Comparison of ENCODE assay signal across 23 cellular contexts in genomic region chr14:55547650-55548315, GRCh38. TPM values are rescaled to one million over a fixed set of nuclear protein-coding genes. Genes with fewer than 3 reads are reported as not detected.
DNase-seq lines count a peak whose midpoint lies in the region; ATAC-seq lines count a peak whose summit lies in the region.
"Had no signal": no experiment of that assay in that cellular context is flagged by ENCODE, and none has a peak within 500 bp of the region (broad histone marks: within the 10 kb centered on the region; RNA-seq: fewer than 3 reads in every experiment).

No MANE protein-coding gene starts in this region.

- no peak for DNase-seq in activated CD4-positive, alpha-beta T cell treated with anti-CD3 and anti-CD28 coated beads for 36 hours
- DNase-seq in activated CD4-positive, alpha-beta T cell treated with anti-CD3 and anti-CD28 coated beads for 4 hours: no peak
- DNase-seq in OCI-M1 (lab: John Stamatoyannopoulos, UW): no peak
- no peak for DNase-seq in CD1c-positive myeloid dendritic cell (ENCODE audit: extremely low spot score)
- DNase-seq in activated CD8-positive, alpha-beta memory T cell treated with anti-CD3 and anti-CD28 coated beads, Interleukin-2, amount 50 U/mL, for 48 hours: no peak
- DNase-seq in superior temporal gyrus (ENCODE audit: extremely low spot score): no peak
- DNase-seq: 8988T; activated T-cell treated with anti-CD3 and anti-CD28 coated beads, Interleukin-2, amount 50 U/mL, for 4 hours; BE2C; Caco-2; foreskin melanocyte; hippocampal formation; NCI-H1417 treated with DMSO at 0.1 percent for 48 hours; NCI-H526 treated with DMSO at 0.1 percent for 48 hours; psoas muscle; stimulated activated CD4-positive, alpha-beta T cell treated with anti-CD3 and anti-CD28 coated beads, Interleukin-4, amount 100 ng/mL, for 24 hours; T1000 had no signal

- H3K4me3 Mint-ChIP-seq in activated CD4-positive, alpha-beta T cell treated with anti-CD3 and anti-CD28 coated beads for 36 hours: no peak overlapping the region
- H3K4me3 Mint-ChIP-seq: activated naive CD4-positive, alpha-beta T cell treated with anti-CD3 and anti-CD28 coated beads, Interleukin-2, amount 50 U/mL, for 24 hours; activated T-cell treated with anti-CD3 and anti-CD28 coated beads, Interleukin-2, amount 50 U/mL, for 4 hours; central memory CD8-positive, alpha-beta T cell; type B pancreatic cell had no signal

- ATAC-seq in activated CD4-positive, alpha-beta T cell treated with anti-CD3 and anti-CD28 coated beads for 36 hours: peak; percentile 19
- ATAC-seq in HG02588 (IDR thresholded peaks at IDR 0.05; ENCODE audit: unreplicated experiment): peak; percentile 37
- peak; percentile 56 for ATAC-seq in HG03432 (IDR thresholded peaks at IDR 0.05; ENCODE audit: unreplicated experiment)
- ATAC-seq: activated CD4-positive, CD25-positive, alpha-beta regulatory T cell treated with anti-CD3 and anti-CD28 coated beads, Interleukin-2, amount 50 U/mL, for 24 hours; activated T-cell treated with anti-CD3 and anti-CD28 coated beads, Interleukin-2, amount 50 U/mL, for 4 hours had no signal

- H3K36me3 Mint-ChIP-seq in activated CD4-positive, alpha-beta T cell treated with anti-CD3 and anti-CD28 coated beads for 36 hours (ENCODE audit: low read depth): no peaks in the 10 kb centered on the region

- POLR2A ChIA-PET in activated CD4-positive, alpha-beta T cell treated with anti-CD3 and anti-CD28 coated beads for 36 hours (lab: Charles Lee): no interaction called here

- no peaks in the 10 kb centered on the region for H3K27me3 Mint-ChIP-seq in activated CD4-positive, alpha-beta T cell treated with anti-CD3 and anti-CD28 coated beads for 36 hours
- H3K27me3 Mint-ChIP-seq: activated naive CD4-positive, alpha-beta T cell treated with anti-CD3 and anti-CD28 coated beads, Interleukin-2, amount 50 U/mL, for 24 hours; central memory CD8-positive, alpha-beta T cell; type B pancreatic cell had no signal

- H3K27ac Mint-ChIP-seq in activated CD4-positive, alpha-beta T cell treated with anti-CD3 and anti-CD28 coated beads for 36 hours: no peak overlapping the region
- H3K27ac Mint-ChIP-seq: activated naive CD4-positive, alpha-beta T cell treated with anti-CD3 and anti-CD28 coated beads, Interleukin-2, amount 50 U/mL, for 24 hours; type B pancreatic cell had no signal

- peaks cover 5% of the 10 kb centered on the region for H3K9me3 Mint-ChIP-seq in activated CD4-positive, alpha-beta T cell treated with anti-CD3 and anti-CD28 coated beads for 36 hours (ENCODE audit: low read depth)
- H3K9me3 Mint-ChIP-seq: central memory CD8-positive, alpha-beta T cell; type B pancreatic cell had no signal

- no peaks in the 10 kb centered on the region for H3K4me1 Mint-ChIP-seq in activated CD4-positive, alpha-beta T cell treated with anti-CD3 and anti-CD28 coated beads for 36 hours
- H3K4me1 Mint-ChIP-seq: activated naive CD4-positive, alpha-beta T cell treated with anti-CD3 and anti-CD28 coated beads, Interleukin-2, amount 50 U/mL, for 24 hours; central memory CD8-positive, alpha-beta T cell had no signal

- intact Hi-C loops in activated CD4-positive, alpha-beta T cell treated with anti-CD3 and anti-CD28 coated beads for 36 hours (cut with DNase I, micrococcal nuclease): no loop called here

- CTCF ChIA-PET in activated CD4-positive, alpha-beta T cell treated with anti-CD3 and anti-CD28 coated beads for 36 hours (lab: Charles Lee): interaction anchor here (0.7 kb wide), 1 partner anchor 16 kb away, joined by 3 read pairs; no protein-coding TSS in a partner anchor

RNA-seq across cellular contexts. Expression of gene KTN1, which starts 32.2 kb away (rescaled TPM):
- 100 to 1,000 TPM; 117 to 138 TPM for total RNA-seq in activated CD4-positive, alpha-beta T cell treated with anti-CD3 and anti-CD28 coated beads for 36 hours
